In genomic region chr7:44147026-44147881, GRCh38 we compare ENCODE assay signal across 1 cellular context.
TF ChIP-seq lines count a peak whose summit lies in the region.

No MANE protein-coding gene starts in this region.

TF ChIP-seq in K562, 482 proteins besides CTCF, POLR2A, EP300 and RAD21 (continued from another document and continues in another):
- TF ChIP-seq, protein P1, sequence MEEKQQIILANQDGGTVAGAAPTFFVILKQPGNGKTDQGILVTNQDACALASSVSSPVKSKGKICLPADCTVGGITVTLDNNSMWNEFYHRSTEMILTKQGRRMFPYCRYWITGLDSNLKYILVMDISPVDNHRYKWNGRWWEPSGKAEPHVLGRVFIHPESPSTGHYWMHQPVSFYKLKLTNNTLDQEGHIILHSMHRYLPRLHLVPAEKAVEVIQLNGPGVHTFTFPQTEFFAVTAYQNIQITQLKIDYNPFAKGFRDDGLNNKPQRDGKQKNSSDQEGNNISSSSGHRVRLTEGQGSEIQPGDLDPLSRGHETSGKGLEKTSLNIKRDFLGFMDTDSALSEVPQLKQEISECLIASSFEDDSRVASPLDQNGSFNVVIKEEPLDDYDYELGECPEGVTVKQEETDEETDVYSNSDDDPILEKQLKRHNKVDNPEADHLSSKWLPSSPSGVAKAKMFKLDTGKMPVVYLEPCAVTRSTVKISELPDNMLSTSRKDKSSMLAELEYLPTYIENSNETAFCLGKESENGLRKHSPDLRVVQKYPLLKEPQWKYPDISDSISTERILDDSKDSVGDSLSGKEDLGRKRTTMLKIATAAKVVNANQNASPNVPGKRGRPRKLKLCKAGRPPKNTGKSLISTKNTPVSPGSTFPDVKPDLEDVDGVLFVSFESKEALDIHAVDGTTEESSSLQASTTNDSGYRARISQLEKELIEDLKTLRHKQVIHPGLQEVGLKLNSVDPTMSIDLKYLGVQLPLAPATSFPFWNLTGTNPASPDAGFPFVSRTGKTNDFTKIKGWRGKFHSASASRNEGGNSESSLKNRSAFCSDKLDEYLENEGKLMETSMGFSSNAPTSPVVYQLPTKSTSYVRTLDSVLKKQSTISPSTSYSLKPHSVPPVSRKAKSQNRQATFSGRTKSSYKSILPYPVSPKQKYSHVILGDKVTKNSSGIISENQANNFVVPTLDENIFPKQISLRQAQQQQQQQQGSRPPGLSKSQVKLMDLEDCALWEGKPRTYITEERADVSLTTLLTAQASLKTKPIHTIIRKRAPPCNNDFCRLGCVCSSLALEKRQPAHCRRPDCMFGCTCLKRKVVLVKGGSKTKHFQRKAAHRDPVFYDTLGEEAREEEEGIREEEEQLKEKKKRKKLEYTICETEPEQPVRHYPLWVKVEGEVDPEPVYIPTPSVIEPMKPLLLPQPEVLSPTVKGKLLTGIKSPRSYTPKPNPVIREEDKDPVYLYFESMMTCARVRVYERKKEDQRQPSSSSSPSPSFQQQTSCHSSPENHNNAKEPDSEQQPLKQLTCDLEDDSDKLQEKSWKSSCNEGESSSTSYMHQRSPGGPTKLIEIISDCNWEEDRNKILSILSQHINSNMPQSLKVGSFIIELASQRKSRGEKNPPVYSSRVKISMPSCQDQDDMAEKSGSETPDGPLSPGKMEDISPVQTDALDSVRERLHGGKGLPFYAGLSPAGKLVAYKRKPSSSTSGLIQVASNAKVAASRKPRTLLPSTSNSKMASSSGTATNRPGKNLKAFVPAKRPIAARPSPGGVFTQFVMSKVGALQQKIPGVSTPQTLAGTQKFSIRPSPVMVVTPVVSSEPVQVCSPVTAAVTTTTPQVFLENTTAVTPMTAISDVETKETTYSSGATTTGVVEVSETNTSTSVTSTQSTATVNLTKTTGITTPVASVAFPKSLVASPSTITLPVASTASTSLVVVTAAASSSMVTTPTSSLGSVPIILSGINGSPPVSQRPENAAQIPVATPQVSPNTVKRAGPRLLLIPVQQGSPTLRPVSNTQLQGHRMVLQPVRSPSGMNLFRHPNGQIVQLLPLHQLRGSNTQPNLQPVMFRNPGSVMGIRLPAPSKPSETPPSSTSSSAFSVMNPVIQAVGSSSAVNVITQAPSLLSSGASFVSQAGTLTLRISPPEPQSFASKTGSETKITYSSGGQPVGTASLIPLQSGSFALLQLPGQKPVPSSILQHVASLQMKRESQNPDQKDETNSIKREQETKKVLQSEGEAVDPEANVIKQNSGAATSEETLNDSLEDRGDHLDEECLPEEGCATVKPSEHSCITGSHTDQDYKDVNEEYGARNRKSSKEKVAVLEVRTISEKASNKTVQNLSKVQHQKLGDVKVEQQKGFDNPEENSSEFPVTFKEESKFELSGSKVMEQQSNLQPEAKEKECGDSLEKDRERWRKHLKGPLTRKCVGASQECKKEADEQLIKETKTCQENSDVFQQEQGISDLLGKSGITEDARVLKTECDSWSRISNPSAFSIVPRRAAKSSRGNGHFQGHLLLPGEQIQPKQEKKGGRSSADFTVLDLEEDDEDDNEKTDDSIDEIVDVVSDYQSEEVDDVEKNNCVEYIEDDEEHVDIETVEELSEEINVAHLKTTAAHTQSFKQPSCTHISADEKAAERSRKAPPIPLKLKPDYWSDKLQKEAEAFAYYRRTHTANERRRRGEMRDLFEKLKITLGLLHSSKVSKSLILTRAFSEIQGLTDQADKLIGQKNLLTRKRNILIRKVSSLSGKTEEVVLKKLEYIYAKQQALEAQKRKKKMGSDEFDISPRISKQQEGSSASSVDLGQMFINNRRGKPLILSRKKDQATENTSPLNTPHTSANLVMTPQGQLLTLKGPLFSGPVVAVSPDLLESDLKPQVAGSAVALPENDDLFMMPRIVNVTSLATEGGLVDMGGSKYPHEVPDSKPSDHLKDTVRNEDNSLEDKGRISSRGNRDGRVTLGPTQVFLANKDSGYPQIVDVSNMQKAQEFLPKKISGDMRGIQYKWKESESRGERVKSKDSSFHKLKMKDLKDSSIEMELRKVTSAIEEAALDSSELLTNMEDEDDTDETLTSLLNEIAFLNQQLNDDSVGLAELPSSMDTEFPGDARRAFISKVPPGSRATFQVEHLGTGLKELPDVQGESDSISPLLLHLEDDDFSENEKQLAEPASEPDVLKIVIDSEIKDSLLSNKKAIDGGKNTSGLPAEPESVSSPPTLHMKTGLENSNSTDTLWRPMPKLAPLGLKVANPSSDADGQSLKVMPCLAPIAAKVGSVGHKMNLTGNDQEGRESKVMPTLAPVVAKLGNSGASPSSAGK (IDR thresholded peaks at IDR 0.05) = peak; percentile 73
- peak; percentile 96 for TF ChIP-seq CBFA2T3 (IDR thresholded peaks at IDR 0.05)
- no peak for TF ChIP-seq ETV5 (CRISPR knock-in tag; IDR thresholded peaks at IDR 0.05; ENCODE audit: low read depth)
- no peak for TF ChIP-seq RFX1 (IDR thresholded peaks at IDR 0.05)
- peak; percentile 60 for TF ChIP-seq CXXC5 (CRISPR knock-in tag; IDR thresholded peaks at IDR 0.05)
- no peak for TF ChIP-seq DNMT1 (IDR thresholded peaks at IDR 0.05)
- 0 out of 2 replicates have a peak, but pooled peaks have one; percentile 26 for TF ChIP-seq ATF7 (IDR thresholded peaks at IDR 0.05)
- peak; percentile 73 for TF ChIP-seq SOX6 (IDR thresholded peaks at IDR 0.05)
- TF ChIP-seq DACH1 (IDR thresholded peaks at IDR 0.05; ENCODE audit: partially characterized antibody) = peak; percentile 79
- TF ChIP-seq SIN3A (IDR thresholded peaks at IDR 0.05; ENCODE audit: borderline replicate concordance in 2 of 2, control insufficient read depth in 1 of 2, low read depth in 2 of 2, low read length in 2 of 2) = 0 out of 4 replicates have a peak, but pooled peaks of 1 of the 2 experiments have one; percentile 26
- peak; percentile 32; the same call in 1 of the 2 replicates for TF ChIP-seq CREM (IDR thresholded peaks at IDR 0.05; ENCODE audit: low read depth)
- no peak for TF ChIP-seq SLC30A9 (CRISPR knock-in tag; IDR thresholded peaks at IDR 0.05)
- TF ChIP-seq ZNF79 (CRISPR knock-in tag; IDR thresholded peaks at IDR 0.05; ENCODE audit: low read depth) = no peak
- no peak for TF ChIP-seq NFRKB (IDR thresholded peaks at IDR 0.05; ENCODE audit: low read depth)
- peak; percentile 31 to 73; a peak in 3 of 4 replicates for TF ChIP-seq HDAC1 (IDR thresholded peaks at IDR 0.05)
- TF ChIP-seq HSF4 (CRISPR knock-in tag; IDR thresholded peaks at IDR 0.05; ENCODE audit: borderline replicate concordance) = no peak
- TF ChIP-seq PML (IDR thresholded peaks at IDR 0.05; ENCODE audit: low read length) = peak; percentile 62; the same call in 1 of the 2 replicates
- TF ChIP-seq, protein P2, sequence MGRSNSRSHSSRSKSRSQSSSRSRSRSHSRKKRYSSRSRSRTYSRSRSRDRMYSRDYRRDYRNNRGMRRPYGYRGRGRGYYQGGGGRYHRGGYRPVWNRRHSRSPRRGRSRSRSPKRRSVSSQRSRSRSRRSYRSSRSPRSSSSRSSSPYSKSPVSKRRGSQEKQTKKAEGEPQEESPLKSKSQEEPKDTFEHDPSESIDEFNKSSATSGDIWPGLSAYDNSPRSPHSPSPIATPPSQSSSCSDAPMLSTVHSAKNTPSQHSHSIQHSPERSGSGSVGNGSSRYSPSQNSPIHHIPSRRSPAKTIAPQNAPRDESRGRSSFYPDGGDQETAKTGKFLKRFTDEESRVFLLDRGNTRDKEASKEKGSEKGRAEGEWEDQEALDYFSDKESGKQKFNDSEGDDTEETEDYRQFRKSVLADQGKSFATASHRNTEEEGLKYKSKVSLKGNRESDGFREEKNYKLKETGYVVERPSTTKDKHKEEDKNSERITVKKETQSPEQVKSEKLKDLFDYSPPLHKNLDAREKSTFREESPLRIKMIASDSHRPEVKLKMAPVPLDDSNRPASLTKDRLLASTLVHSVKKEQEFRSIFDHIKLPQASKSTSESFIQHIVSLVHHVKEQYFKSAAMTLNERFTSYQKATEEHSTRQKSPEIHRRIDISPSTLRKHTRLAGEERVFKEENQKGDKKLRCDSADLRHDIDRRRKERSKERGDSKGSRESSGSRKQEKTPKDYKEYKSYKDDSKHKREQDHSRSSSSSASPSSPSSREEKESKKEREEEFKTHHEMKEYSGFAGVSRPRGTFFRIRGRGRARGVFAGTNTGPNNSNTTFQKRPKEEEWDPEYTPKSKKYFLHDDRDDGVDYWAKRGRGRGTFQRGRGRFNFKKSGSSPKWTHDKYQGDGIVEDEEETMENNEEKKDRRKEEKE (IDR thresholded peaks at IDR 0.05; ENCODE audit: borderline replicate concordance in 1 of 2, control insufficient read depth in 1 of 2, low read depth in 2 of 2, low read length in 1 of 2) = 0 out of 4 replicates have a peak, but pooled peaks of 1 of the 2 experiments have one; percentile 57
- TF ChIP-seq KLF10 (CRISPR knock-in tag; IDR thresholded peaks at IDR 0.05) = no peak
- peak; percentile 35 to 38; a peak in 2 of 4 replicates for TF ChIP-seq MAZ (CRISPR knock-in tag; conservative IDR thresholded peaks at IDR 0.05 in 1 of 2, IDR thresholded peaks at IDR 0.05 in 1 of 2)
- TF ChIP-seq MECOM (CRISPR knock-in tag; IDR thresholded peaks at IDR 0.05) = no peak
- TF ChIP-seq, protein P3, sequence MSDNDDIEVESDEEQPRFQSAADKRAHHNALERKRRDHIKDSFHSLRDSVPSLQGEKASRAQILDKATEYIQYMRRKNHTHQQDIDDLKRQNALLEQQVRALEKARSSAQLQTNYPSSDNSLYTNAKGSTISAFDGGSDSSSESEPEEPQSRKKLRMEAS (CRISPR knock-in tag; IDR thresholded peaks at IDR 0.05) = peak; percentile 68
- no peak for TF ChIP-seq CSDE1 (IDR thresholded peaks at IDR 0.05)
- peak; percentile 69; the same call in 1 of the 2 replicates for TF ChIP-seq FOXM1 (IDR thresholded peaks at IDR 0.05; ENCODE audit: low read depth)
- TF ChIP-seq FOXM1 (CRISPR knock-in tag; IDR thresholded peaks at IDR 0.05; ENCODE audit: low read depth) = no peak
- no peak for TF ChIP-seq ZNF217 (CRISPR knock-in tag; IDR thresholded peaks at IDR 0.05)
- 0 out of 2 replicates have a peak, but pooled peaks have one; percentile 24 for TF ChIP-seq ZNF583 (CRISPR knock-in tag; IDR thresholded peaks at IDR 0.05)
- peak; percentile 69; the same call in 1 of the 2 replicates for TF ChIP-seq NCOA1 (IDR thresholded peaks at IDR 0.05; ENCODE audit: low read depth)
- TF ChIP-seq, protein P4, sequence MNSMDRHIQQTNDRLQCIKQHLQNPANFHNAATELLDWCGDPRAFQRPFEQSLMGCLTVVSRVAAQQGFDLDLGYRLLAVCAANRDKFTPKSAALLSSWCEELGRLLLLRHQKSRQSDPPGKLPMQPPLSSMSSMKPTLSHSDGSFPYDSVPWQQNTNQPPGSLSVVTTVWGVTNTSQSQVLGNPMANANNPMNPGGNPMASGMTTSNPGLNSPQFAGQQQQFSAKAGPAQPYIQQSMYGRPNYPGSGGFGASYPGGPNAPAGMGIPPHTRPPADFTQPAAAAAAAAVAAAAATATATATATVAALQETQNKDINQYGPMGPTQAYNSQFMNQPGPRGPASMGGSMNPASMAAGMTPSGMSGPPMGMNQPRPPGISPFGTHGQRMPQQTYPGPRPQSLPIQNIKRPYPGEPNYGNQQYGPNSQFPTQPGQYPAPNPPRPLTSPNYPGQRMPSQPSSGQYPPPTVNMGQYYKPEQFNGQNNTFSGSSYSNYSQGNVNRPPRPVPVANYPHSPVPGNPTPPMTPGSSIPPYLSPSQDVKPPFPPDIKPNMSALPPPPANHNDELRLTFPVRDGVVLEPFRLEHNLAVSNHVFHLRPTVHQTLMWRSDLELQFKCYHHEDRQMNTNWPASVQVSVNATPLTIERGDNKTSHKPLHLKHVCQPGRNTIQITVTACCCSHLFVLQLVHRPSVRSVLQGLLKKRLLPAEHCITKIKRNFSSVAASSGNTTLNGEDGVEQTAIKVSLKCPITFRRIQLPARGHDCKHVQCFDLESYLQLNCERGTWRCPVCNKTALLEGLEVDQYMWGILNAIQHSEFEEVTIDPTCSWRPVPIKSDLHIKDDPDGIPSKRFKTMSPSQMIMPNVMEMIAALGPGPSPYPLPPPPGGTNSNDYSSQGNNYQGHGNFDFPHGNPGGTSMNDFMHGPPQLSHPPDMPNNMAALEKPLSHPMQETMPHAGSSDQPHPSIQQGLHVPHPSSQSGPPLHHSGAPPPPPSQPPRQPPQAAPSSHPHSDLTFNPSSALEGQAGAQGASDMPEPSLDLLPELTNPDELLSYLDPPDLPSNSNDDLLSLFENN (IDR thresholded peaks at IDR 0.05; ENCODE audit: low read depth in 2 of 2, low read length in 2 of 2) = peak in 1 of 2 experiments; percentile 73; a peak in 2 of 4 replicates
- TF ChIP-seq KDM1A (IDR thresholded peaks at IDR 0.05) = peak; percentile 86 to 92
- peak; percentile 73; the same call in 1 of the 2 replicates for TF ChIP-seq ZEB2 (IDR thresholded peaks at IDR 0.05)
- TF ChIP-seq, protein P5, sequence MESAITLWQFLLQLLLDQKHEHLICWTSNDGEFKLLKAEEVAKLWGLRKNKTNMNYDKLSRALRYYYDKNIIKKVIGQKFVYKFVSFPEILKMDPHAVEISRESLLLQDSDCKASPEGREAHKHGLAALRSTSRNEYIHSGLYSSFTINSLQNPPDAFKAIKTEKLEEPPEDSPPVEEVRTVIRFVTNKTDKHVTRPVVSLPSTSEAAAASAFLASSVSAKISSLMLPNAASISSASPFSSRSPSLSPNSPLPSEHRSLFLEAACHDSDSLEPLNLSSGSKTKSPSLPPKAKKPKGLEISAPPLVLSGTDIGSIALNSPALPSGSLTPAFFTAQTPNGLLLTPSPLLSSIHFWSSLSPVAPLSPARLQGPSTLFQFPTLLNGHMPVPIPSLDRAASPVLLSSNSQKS (CRISPR knock-in tag; IDR thresholded peaks at IDR 0.05) = no peak
- TF ChIP-seq YY1 (IDR thresholded peaks at IDR 0.05; ENCODE audit: borderline replicate concordance in 1 of 3, control insufficient read depth in 1 of 3, extremely low read depth in 1 of 3, insufficient read depth in 3 of 3, insufficient read length in 1 of 3, insufficient replicate concordance in 2 of 3, low read depth in 1 of 3, low read length in 2 of 3) = peak in 2 of 3 experiments; percentile 9 to 47
- no peak for TF ChIP-seq CAMTA2 (CRISPR knock-in tag; conservative IDR thresholded peaks at IDR 0.05)
- no peak for TF ChIP-seq ID3 (CRISPR knock-in tag; IDR thresholded peaks at IDR 0.05)
- no peak for TF ChIP-seq ID3 (tag; IDR thresholded peaks at IDR 0.05)
- TF ChIP-seq ZNF134 (CRISPR knock-in tag; conservative IDR thresholded peaks at IDR 0.05) = no peak
- peak; percentile 64 for TF ChIP-seq L3MBTL2 (IDR thresholded peaks at IDR 0.05)
- TF ChIP-seq, protein P6, sequence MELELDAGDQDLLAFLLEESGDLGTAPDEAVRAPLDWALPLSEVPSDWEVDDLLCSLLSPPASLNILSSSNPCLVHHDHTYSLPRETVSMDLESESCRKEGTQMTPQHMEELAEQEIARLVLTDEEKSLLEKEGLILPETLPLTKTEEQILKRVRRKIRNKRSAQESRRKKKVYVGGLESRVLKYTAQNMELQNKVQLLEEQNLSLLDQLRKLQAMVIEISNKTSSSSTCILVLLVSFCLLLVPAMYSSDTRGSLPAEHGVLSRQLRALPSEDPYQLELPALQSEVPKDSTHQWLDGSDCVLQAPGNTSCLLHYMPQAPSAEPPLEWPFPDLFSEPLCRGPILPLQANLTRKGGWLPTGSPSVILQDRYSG (tag; conservative IDR thresholded peaks at IDR 0.05; ENCODE audit: low read depth) = 0 out of 2 replicates have a peak, but pooled peaks have one; percentile 18
- TF ChIP-seq MAFK (IDR thresholded peaks at IDR 0.05; ENCODE audit: low read length) = peak; percentile 41; the same call in 1 of the 2 replicates
- peak; percentile 37 for TF ChIP-seq SMAD1 (IDR thresholded peaks at IDR 0.05; ENCODE audit: low read depth, low read length, partially characterized antibody)
- peak; percentile 54 for TF ChIP-seq TAF1 (IDR thresholded peaks at IDR 0.05; ENCODE audit: control insufficient read depth, extremely low read depth, insufficient read depth, low read length, severe bottlenecking)
